Comparison of ENCODE assay signal across 9 cellular contexts in the genomic region with DNA sequence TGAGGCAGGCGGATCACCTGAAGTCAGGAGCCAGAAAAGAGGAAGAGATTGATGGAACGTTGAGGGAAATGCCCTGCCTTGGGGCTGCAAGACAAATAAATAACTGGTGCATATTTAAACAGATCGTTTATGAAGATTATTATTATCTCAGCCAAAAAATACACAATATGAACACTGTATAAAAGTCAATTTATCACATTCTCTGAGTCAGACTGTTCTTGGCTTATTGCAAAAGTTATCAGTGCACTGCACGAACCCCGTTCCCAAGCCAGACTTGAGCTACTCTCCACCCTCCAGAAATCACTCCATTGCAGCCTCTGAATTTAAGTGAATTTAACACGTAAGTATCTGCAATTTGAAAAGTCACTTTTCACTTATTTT. TPM values are rescaled to one million over a fixed set of nuclear protein-coding genes. Genes with fewer than 3 reads are reported as not detected.
DNase-seq lines count a peak whose midpoint lies in the region; ATAC-seq, FAIRE-seq and TF ChIP-seq lines count a peak whose summit lies in the region.
"Had no signal": no experiment of that assay in that cellular context is flagged by ENCODE, and none has a peak within 500 bp of the region (broad histone marks: within the 10 kb centered on the region; RNA-seq: fewer than 3 reads in every experiment).

No MANE protein-coding gene starts in this region.

- H4K20me1 ChIP-seq in K562 (replicated peaks; ENCODE audit: control insufficient read depth, insufficient read depth, low read length) = 0 out of 2 replicates have a peak, but pooled peaks cover 7% of the 10 kb centered on the region

- peak; percentile 70 for FAIRE-seq in K562 (lab: Jason Lieb, UNC)

- ATAC-seq in K562 (no peak), right lobe of liver (no peak), HG02763 (IDR thresholded peaks at IDR 0.05; ENCODE audit: unreplicated experiment) (no peak)

- TF ChIP-seq CTCF in K562 (IDR thresholded peaks at IDR 0.05 in 2 of 3, conservative IDR thresholded peaks at IDR 0.05 in 1 of 3; ENCODE audit: insufficient read depth in 2 of 3, low read depth in 1 of 3, low read length in 3 of 3) (no peak), right lobe of liver (IDR thresholded peaks at IDR 0.05) (no peak)

- no peaks in the 10 kb centered on the region for H3K9me3 ChIP-seq in K562 (replicated peaks; ENCODE audit: control insufficient read depth, insufficient read depth, low read depth, low read length)
- no peaks in the 10 kb centered on the region for H3K9me3 ChIP-seq in right lobe of liver

- H3K27me3 ChIP-seq in K562 (ENCODE audit: control insufficient read depth in 2 of 2, insufficient read depth in 2 of 2, low read length in 2 of 2) = no peaks in the 10 kb centered on the region
- no peaks in the 10 kb centered on the region for H3K27me3 ChIP-seq in right lobe of liver

- H3K4me2 ChIP-seq in K562 (ENCODE audit: insufficient read depth, low read length) = peak overlapping the region; percentile 87

- H3K9me1 ChIP-seq in K562 (ENCODE audit: control insufficient read depth, insufficient read depth, low read length) = no peaks in the 10 kb centered on the region

- no peak for TF ChIP-seq EP300 in K562 (IDR thresholded peaks at IDR 0.05; ENCODE audit: low read length)

- H3K4me1 ChIP-seq in K562 (replicated peaks in 1 of 2; ENCODE audit: control insufficient read depth in 2 of 2, insufficient read depth in 2 of 2, low read length in 2 of 2) = peaks cover 12 to 24% of the 10 kb centered on the region in 2 experiments; a peak in 4 of 5 replicates
- H3K4me1 ChIP-seq in right lobe of liver = peaks cover 0 to 22% (median 11%) of the 10 kb centered on the region in 4 donors

- WGBS in K562 (ENCODE audit: insufficient coverage, low coverage, missing lambda C conversion rate) = 9% methylated on average over 6 of the region's 6 CpGs
- 21% methylated on average over 6 of the region's 6 CpGs for WGBS in right lobe of liver (ENCODE audit: insufficient coverage, low coverage, low lambda C conversion rate, missing lambda C conversion rate)

- intact Hi-C loops in K562 (cut with micrococcal nuclease) = no loop called here
- intact Hi-C loops in right lobe of liver (cut with DNase I) = no loop called here
- intact Hi-C loops in posterior cingulate gyrus (cut with DNase I) = no loop called here

- TF ChIP-seq RAD21 in K562 (CRISPR knock-in tag; conservative IDR thresholded peaks at IDR 0.05 in 1 of 2, IDR thresholded peaks at IDR 0.05 in 1 of 2) = no peak

- CTCF ChIA-PET in K562 (lab: Yijun Ruan, JAX; ENCODE audit: low intra/inter-chr PET ratio) = interaction anchor here (0.6 kb wide), 1 partner anchor 396 kb away, joined by 3 read pairs; no protein-coding TSS in a partner anchor

- BruUV-seq in K562 (replicated peaks; lab: Mats Ljungman, UMichigan) = no TSS peak

- peaks cover 19% of the 10 kb centered on the region for H3K79me2 ChIP-seq in K562 (ENCODE audit: control insufficient read depth, insufficient read depth, low read length)

- DNase-seq in A172 (ENCODE audit: low spot score) (peak; percentile 33), HT-29 (ENCODE audit: low spot score) (peak; percentile 9), K562 (ENCODE audit: extremely low read depth in 1 of 4, low spot score in 3 of 4) (peak in 2 of 4 experiments; percentile 13 to 30), right lobe of liver (no peak), posterior cingulate gyrus (no peak), NCI-H526 (lab: John Stamatoyannopoulos, UW) (no peak)
- no peak for DNase-seq in stimulated activated naive CD4-positive, alpha-beta T cell treated with Interleukin-2 at 50 U/mL for 16 hours (lab: John Stamatoyannopoulos, UW)
- DNase-seq: GDM1 had no signal

- POLR2A ChIA-PET in K562 (lab: Yijun Ruan, JAX) = interaction anchor here (0.9 kb wide), 1 partner anchor 10 kb away, joined by 4 read pairs; no protein-coding TSS in a partner anchor

- in situ Hi-C loops in K562 (cut with MboI) = no loop called here

- no peak overlapping the region for H3K9ac ChIP-seq in K562 (ENCODE audit: insufficient read depth in 1 of 2, low read depth in 2 of 2, low read length in 2 of 2)

- no peak overlapping the region for H2AFZ ChIP-seq in K562 (ENCODE audit: low read depth, low read length)

- TF ChIP-seq POLR2A in K562 (conservative IDR thresholded peaks at IDR 0.05) (no peak), right lobe of liver (IDR thresholded peaks at IDR 0.05) (no peak)

- H3K36me3 ChIP-seq in K562 (ENCODE audit: control insufficient read depth, insufficient read depth, low read length) (no peaks in the 10 kb centered on the region), right lobe of liver (no peaks in the 10 kb centered on the region)

- H3K4me3 ChIP-seq in K562 (peak overlapping the region; percentile 59; the same call in 1 of the 2 replicates), right lobe of liver (peak overlapping the region; percentile 70 to 87 (median 79))

- H3K27ac ChIP-seq in K562 (ENCODE audit: extremely low read depth, low read depth, low read length) = no peak overlapping the region
- H3K27ac ChIP-seq in right lobe of liver = peak overlapping the region in 2 of 3 donors; percentile 73 to 75

TF ChIP-seq in K562, 482 proteins besides CTCF, POLR2A, EP300 and RAD21 (continues in another document):
- TF ChIP-seq, protein P1, sequence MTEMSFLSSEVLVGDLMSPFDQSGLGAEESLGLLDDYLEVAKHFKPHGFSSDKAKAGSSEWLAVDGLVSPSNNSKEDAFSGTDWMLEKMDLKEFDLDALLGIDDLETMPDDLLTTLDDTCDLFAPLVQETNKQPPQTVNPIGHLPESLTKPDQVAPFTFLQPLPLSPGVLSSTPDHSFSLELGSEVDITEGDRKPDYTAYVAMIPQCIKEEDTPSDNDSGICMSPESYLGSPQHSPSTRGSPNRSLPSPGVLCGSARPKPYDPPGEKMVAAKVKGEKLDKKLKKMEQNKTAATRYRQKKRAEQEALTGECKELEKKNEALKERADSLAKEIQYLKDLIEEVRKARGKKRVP (CRISPR knock-in tag; IDR thresholded peaks at IDR 0.05) = no peak
- peak; percentile 16; the same call in 1 of the 2 replicates for TF ChIP-seq ARID1B (IDR thresholded peaks at IDR 0.05)
- TF ChIP-seq, protein P2, sequence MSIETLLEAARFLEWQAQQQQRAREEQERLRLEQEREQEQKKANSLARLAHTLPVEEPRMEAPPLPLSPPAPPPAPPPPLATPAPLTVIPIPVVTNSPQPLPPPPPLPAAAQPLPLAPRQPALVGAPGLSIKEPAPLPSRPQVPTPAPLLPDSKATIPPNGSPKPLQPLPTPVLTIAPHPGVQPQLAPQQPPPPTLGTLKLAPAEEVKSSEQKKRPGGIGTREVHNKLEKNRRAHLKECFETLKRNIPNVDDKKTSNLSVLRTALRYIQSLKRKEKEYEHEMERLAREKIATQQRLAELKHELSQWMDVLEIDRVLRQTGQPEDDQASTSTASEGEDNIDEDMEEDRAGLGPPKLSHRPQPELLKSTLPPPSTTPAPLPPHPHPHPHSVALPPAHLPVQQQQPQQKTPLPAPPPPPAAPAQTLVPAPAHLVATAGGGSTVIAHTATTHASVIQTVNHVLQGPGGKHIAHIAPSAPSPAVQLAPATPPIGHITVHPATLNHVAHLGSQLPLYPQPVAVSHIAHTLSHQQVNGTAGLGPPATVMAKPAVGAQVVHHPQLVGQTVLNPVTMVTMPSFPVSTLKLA (conservative IDR thresholded peaks at IDR 0.05) = no peak
- TF ChIP-seq ZC3H8 (IDR thresholded peaks at IDR 0.05) = no peak
- peak; percentile 46; the same call in 1 of the 2 replicates for TF ChIP-seq SPI1 (IDR thresholded peaks at IDR 0.05; ENCODE audit: borderline replicate concordance, low read depth, low read length)
- TF ChIP-seq MAFG (tag; conservative IDR thresholded peaks at IDR 0.05) = no peak
- TF ChIP-seq, protein P3, sequence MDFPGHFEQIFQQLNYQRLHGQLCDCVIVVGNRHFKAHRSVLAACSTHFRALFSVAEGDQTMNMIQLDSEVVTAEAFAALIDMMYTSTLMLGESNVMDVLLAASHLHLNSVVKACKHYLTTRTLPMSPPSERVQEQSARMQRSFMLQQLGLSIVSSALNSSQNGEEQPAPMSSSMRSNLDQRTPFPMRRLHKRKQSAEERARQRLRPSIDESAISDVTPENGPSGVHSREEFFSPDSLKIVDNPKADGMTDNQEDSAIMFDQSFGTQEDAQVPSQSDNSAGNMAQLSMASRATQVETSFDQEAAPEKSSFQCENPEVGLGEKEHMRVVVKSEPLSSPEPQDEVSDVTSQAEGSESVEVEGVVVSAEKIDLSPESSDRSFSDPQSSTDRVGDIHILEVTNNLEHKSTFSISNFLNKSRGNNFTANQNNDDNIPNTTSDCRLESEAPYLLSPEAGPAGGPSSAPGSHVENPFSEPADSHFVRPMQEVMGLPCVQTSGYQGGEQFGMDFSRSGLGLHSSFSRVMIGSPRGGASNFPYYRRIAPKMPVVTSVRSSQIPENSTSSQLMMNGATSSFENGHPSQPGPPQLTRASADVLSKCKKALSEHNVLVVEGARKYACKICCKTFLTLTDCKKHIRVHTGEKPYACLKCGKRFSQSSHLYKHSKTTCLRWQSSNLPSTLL (IDR thresholded peaks at IDR 0.05) = no peak
- TF ChIP-seq CXXC5 (CRISPR knock-in tag; IDR thresholded peaks at IDR 0.05) = no peak
- no peak for TF ChIP-seq SRF (CRISPR knock-in tag; IDR thresholded peaks at IDR 0.05)

RNA-seq across cellular contexts. Expression of a gene that starts 1.6 kb away (rescaled TPM):
- total RNA-seq in A172 (2014; rRNA removed; shearing (Covaris generic)) = 14.4 and 17.4 TPM in 2 replicates
- total RNA-seq in HT-29 (2014; rRNA removed; shearing (Covaris generic)) = 12.0 and 14.4 TPM in 2 replicates
- total RNA-seq in K562 (2011; cell fraction: chromatin; rRNA removed; ENCODE audit: low replicate concordance) = 9.9 and 13.0 TPM in 2 replicates
- total RNA-seq in K562 (2011; cell fraction: nucleolus; rRNA removed) = 4.3 and 4.8 TPM in 2 replicates
- total RNA-seq in K562 (2011; cell fraction: nucleoplasm; rRNA removed) = 5.6 and 6.0 TPM in 2 replicates
- total RNA-seq in K562 (2014; rRNA removed) = 1.8 and 1.9 TPM in 2 replicates
- total RNA-seq in K562 (2014; rRNA removed; fragmentation: Illumina TruSeq; extraction: Trizol) = 2.1 and 2.2 TPM in 2 replicates
- total RNA-seq in K562 (2015; rRNA removed; fragmentation: Illumina TruSeq; extraction: Trizol) = 2.8 and 3.2 TPM in 2 replicates
- 3.2 and 3.5 TPM in 2 replicates for total RNA-seq in K562 (2021)
- polyA plus RNA-seq in K562 (2011; rRNA removed) = 2.1 and 3.2 TPM in 2 replicates
- polyA plus RNA-seq in K562 (2011; cell fraction: cytosol; rRNA removed) = 1.8 and 3.2 TPM in 2 replicates
- 3.3 and 3.7 TPM in 2 replicates for polyA plus RNA-seq in K562 (2011; cell fraction: nucleus; rRNA removed)
- 2.6 and 3.5 TPM in 2 replicates for polyA plus RNA-seq in K562 (2012)
- polyA plus RNA-seq in K562 (2014; fragmentation: Illumina TruSeq; extraction: Trizol) = 3.1 and 3.7 TPM in 2 replicates
- 1 to 10 TPM in 1 of 2 experiments, under 1 TPM in 1; 0.83 to 1.1 TPM for polyA plus RNA-seq in K562 (2014; fragmentation: Nextera tagmentation; extraction: Ambion mirVana)
- polyA plus RNA-seq in K562 (2014; rRNA removed) = 1.8 and 2.3 TPM in 2 replicates
- polyA minus RNA-seq in K562 (2011; rRNA and poly(A)+ RNA removed) = 3.6 and 5.0 TPM in 2 replicates
- 2.9 and 3.6 TPM in 2 replicates for polyA minus RNA-seq in K562 (2011; cell fraction: cytosol; rRNA and poly(A)+ RNA removed)
- polyA minus RNA-seq in K562 (2011; cell fraction: nucleus; rRNA and poly(A)+ RNA removed) = 2.8 and 5.0 TPM in 2 replicates
- 10 to 100 TPM in 3 of 6 experiments, 1 to 10 TPM in 3; 7.9 to 12.7 (median 9.9) TPM for total RNA-seq in right lobe of liver

Comparison
In these comparisons a context has a peak if more than half of its experiments do, and no peak if none do; other contexts are left out.
1. DNase-seq: peak in A172 (single experiment) and HT-29 (single experiment); none in right lobe of liver (0 of 3), posterior cingulate gyrus (0 of 10), stimulated activated naive CD4-positive, alpha-beta T cell treated with Interleukin-2 at 50 U/mL for 16 hours (single experiment) and NCI-H526 (0 of 2).